ENCODE assay signal across 30 cellular contexts in genomic region chr7:101545441-101546190, GRCh38.
"Had no signal": no experiment of that assay in that cellular context is flagged by ENCODE, and none has a peak within 500 bp of the region (broad histone marks: within the 10 kb centered on the region; RNA-seq: fewer than 3 reads in every experiment).

No MANE protein-coding gene starts in this region.

- H3K27ac Mint-ChIP-seq: activated CD8-positive, alpha-beta memory T cell treated with anti-CD3 and anti-CD28 coated beads, Interleukin-2, amount 10 ng/mL, durations not matched to agents 7 days and 5 days; activated naive CD8-positive, alpha-beta T cell; activated T-cell treated with anti-CD3 and anti-CD28 coated beads, Interleukin-2, amount 50 U/mL, for 24 hours; activated T-helper 1 cell treated with anti-CD3 and anti-CD28 coated beads, Interleukin-12 subunit alpha, Interleukin-12 subunit beta, Interleukin-2, Interleukin-4 antibody, amounts not matched to agents 30 ng/mL and 10 ng/mL and 1 ng/mL, durations not matched to agents 14 hours and 24 hours and 36 hours; T-helper 1 cell treated with Interleukin-12 subunit alpha and Interleukin-12 subunit beta and Interleukin-4 antibody, amounts not matched to agents 30 μg/mL and 1 μg/mL, for 36 hours had no signal

- H3K27me3 Mint-ChIP-seq: activated CD8-positive, alpha-beta memory T cell treated with anti-CD3 and anti-CD28 coated beads, Interleukin-2, amount 10 ng/mL, durations not matched to agents 7 days and 5 days; activated T-cell treated with anti-CD3 and anti-CD28 coated beads, Interleukin-2, amount 50 U/mL, for 24 hours had no signal

- ATAC-seq: activated CD8-positive, alpha-beta memory T cell treated with anti-CD3 and anti-CD28 coated beads, Interleukin-2, amount 10 ng/mL, durations not matched to agents 7 days and 5 days; Panc1; SK-N-SH treated with all-trans-retinoic acid at 6 μM for 48 hours; WTC11 had no signal

- H3K4me1 ChIP-seq: SJSA1 had no signal

- H3K4me3 Mint-ChIP-seq: activated CD8-positive, alpha-beta memory T cell treated with anti-CD3 and anti-CD28 coated beads, Interleukin-2, amount 10 ng/mL, durations not matched to agents 7 days and 5 days; activated naive CD8-positive, alpha-beta T cell; activated T-cell treated with anti-CD3 and anti-CD28 coated beads, Interleukin-2, amount 50 U/mL, for 24 hours; activated T-helper 1 cell treated with anti-CD3 and anti-CD28 coated beads, Interleukin-12 subunit alpha, Interleukin-12 subunit beta, Interleukin-2, Interleukin-4 antibody, amounts not matched to agents 30 ng/mL and 10 ng/mL and 1 ng/mL, durations not matched to agents 14 hours and 24 hours and 36 hours; T-helper 1 cell treated with Interleukin-12 subunit alpha and Interleukin-12 subunit beta and Interleukin-4 antibody, amounts not matched to agents 30 μg/mL and 1 μg/mL, for 36 hours; WTC11 had no signal

- H3K27ac ChIP-seq: brain microvascular endothelial cell, cardiac muscle cell, SJSA1 had no signal

- H3K36me3 Mint-ChIP-seq: activated CD8-positive, alpha-beta memory T cell treated with anti-CD3 and anti-CD28 coated beads, Interleukin-2, amount 10 ng/mL, durations not matched to agents 7 days and 5 days; activated naive CD8-positive, alpha-beta T cell had no signal

- H3K4me3 ChIP-seq: cardiac muscle cell, SJSA1 had no signal

- H3K27me3 ChIP-seq: brain microvascular endothelial cell, cardiac muscle cell, SJSA1 had no signal

- DNase-seq: activated CD4-positive, alpha-beta T cell treated with anti-CD3 and anti-CD28 coated beads for 48 hours; activated CD4-positive, alpha-beta T cell treated with anti-CD3 and anti-CD28 coated beads, Interleukin-2, amount 50 U/mL, for 4 hours; activated CD4-positive, CD25-positive, alpha-beta regulatory T cell treated with anti-CD3 and anti-CD28 coated beads, Interleukin-2, amount 50 U/mL, for 72 hours; activated CD8-positive, alpha-beta memory T cell treated with anti-CD3 and anti-CD28 coated beads, Interleukin-2, amount 10 ng/mL, durations not matched to agents 7 days and 5 days; activated effector memory CD4-positive, alpha-beta T cell treated with Interleukin-2 at 50 U/mL for 16 hours; activated naive CD4-positive, alpha-beta T cell; activated T-cell treated with anti-CD3 and anti-CD28 coated beads, Interleukin-2, amount 50 U/mL, for 24 hours; amygdala; brain microvascular endothelial cell; Karpas-422; MM.1S; NCI-H1105; NCI-H1436; NCI-H1694 treated with DMSO at 0.1 percent for 48 hours; NCI-H2081; NCI-H510A treated with DMSO at 0.1 percent for 48 hours; NCI-H69; NK-92 treated with Interleukin-12 subunit alpha and Interleukin-12 subunit beta, amount 100 ng/mL, for 24 hours; OCI-M1; RPMI8226; SHP77; SW 1271 had no signal

- H3K4me1 Mint-ChIP-seq: activated CD8-positive, alpha-beta memory T cell treated with anti-CD3 and anti-CD28 coated beads, Interleukin-2, amount 10 ng/mL, durations not matched to agents 7 days and 5 days had no signal

- H3K9me3 ChIP-seq: SJSA1 had no signal

- H3K36me3 ChIP-seq: brain microvascular endothelial cell, cardiac muscle cell, SJSA1 had no signal

- H3K9me3 Mint-ChIP-seq: activated T-cell treated with anti-CD3 and anti-CD28 coated beads, Interleukin-2, amount 50 U/mL, for 24 hours; activated T-helper 1 cell treated with anti-CD3 and anti-CD28 coated beads, Interleukin-12 subunit alpha, Interleukin-12 subunit beta, Interleukin-2, Interleukin-4 antibody, amounts not matched to agents 30 ng/mL and 10 ng/mL and 1 ng/mL, durations not matched to agents 14 hours and 24 hours and 36 hours; T-helper 1 cell treated with Interleukin-12 subunit alpha and Interleukin-12 subunit beta and Interleukin-4 antibody, amounts not matched to agents 30 μg/mL and 1 μg/mL, for 36 hours; WTC11 had no signal
